ENCODE assay signal across 8 cellular contexts in the genomic region with DNA sequence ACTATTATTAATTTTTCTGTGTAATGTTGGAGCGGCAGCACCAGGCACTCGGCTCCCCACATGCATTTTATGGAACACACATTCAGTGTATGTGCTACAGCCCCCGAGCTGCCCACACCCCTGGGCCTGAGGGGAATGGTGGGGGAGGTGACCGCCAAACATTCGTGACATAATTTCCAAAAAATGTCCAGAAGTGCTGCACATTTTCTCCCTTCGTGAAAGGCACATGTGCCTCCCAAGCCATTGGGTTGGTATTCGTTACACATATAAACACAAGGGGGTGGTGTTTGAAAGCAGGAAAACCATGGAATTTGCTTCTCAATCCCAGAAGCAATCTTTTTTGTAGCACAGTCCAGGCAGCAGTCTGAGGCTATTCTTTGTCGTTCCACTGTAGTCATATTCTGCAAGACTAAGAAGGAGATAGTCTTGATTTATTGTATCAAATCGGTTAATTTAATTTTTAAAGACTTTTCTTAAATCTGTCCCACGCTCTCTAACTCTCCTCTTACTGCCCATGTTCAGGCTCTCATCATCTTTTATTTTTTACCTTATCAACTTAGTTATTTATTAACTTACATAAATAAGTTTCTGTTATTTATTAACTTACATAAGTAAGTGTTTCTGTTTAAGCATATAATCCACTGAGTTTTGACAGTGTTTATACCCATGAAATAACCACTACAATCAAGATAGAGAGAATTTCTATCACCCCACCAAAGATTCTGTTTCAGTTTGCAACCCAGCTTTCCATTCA. TPM values are rescaled to one million over a fixed set of nuclear protein-coding genes. Genes with fewer than 3 reads are reported as not detected.
A peak's percentile ranks its signal among the peaks of the same experiment; 100 is the strongest.
DNase-seq lines count a peak whose midpoint lies in the region; ATAC-seq and TF ChIP-seq lines count a peak whose summit lies in the region.

No MANE protein-coding gene starts in this region.

- peaks cover 0 to 4% (median 0%) of the 10 kb centered on the region in 3 donors for H3K4me1 ChIP-seq in esophagus squamous epithelium

- peak; percentile 59 for TF ChIP-seq CTCF in AG09319 (IDR thresholded peaks at IDR 0.05; ENCODE audit: low read depth, low read length)
- TF ChIP-seq CTCF in mesothelial cell of epicardium (IDR thresholded peaks at IDR 0.05; ENCODE audit: unreplicated experiment): no peak
- peak in 2 of 6 experiments; percentile 16 to 34 for TF ChIP-seq CTCF in esophagus squamous epithelium (IDR thresholded peaks at IDR 0.05)

- H3K9me3 ChIP-seq in esophagus squamous epithelium: no peaks in the 10 kb centered on the region

- ATAC-seq in HG03565 (IDR thresholded peaks at IDR 0.05; ENCODE audit: unreplicated experiment): no peak

- 46 to 49% methylated on average over 8 to 10 of the region's 10 CpGs for WGBS in esophagus squamous epithelium, 2 donors

- H3K4me3 ChIP-seq in esophagus squamous epithelium: no peak overlapping the region

- peak; percentile 48 for TF ChIP-seq RAD21 in Ishikawa (IDR thresholded peaks at IDR 0.05; ENCODE audit: low read depth)

- H3K4me1 Mint-ChIP-seq in mesothelial cell of epicardium: peaks cover 47% of the 10 kb centered on the region
- no peaks in the 10 kb centered on the region for H3K4me1 Mint-ChIP-seq in activated naive CD4-positive, alpha-beta T cell treated with anti-CD3 and anti-CD28 coated beads for 36 hours (ENCODE audit: low read depth)

- no peaks in the 10 kb centered on the region for H3K27me3 Mint-ChIP-seq in mesothelial cell of epicardium (ENCODE audit: low read depth)
- H3K27me3 Mint-ChIP-seq in activated naive CD4-positive, alpha-beta T cell treated with anti-CD3 and anti-CD28 coated beads for 36 hours (ENCODE audit: low read depth): no peaks in the 10 kb centered on the region

- no peaks in the 10 kb centered on the region for H3K36me3 ChIP-seq in esophagus squamous epithelium

- TF ChIP-seq POLR2A in esophagus squamous epithelium (IDR thresholded peaks at IDR 0.05): no peak

- DNase-seq in AG09319 (ENCODE audit: extremely low read depth, low read depth): peak; percentile 38
- peak; percentile 67 for DNase-seq in dermis blood vessel endothelial cell
- peak; percentile 32 to 58 for DNase-seq in mesothelial cell of epicardium (ENCODE audit: low spot score in 2 of 2, unreplicated experiment in 2 of 2)
- DNase-seq in SKM-1 treated with dmso at 0.1 percent for 144 hours (lab: John Stamatoyannopoulos, UW; ENCODE audit: unreplicated experiment): no peak
- DNase-seq in esophagus squamous epithelium (lab: John Stamatoyannopoulos, UW): no peak
- DNase-seq in activated naive CD4-positive, alpha-beta T cell treated with anti-CD3 and anti-CD28 coated beads for 36 hours: no peak

- no peak for TF ChIP-seq EP300 in Ishikawa (IDR thresholded peaks at IDR 0.05; ENCODE audit: borderline replicate concordance)

- CTCF ChIA-PET in activated naive CD4-positive, alpha-beta T cell treated with anti-CD3 and anti-CD28 coated beads for 36 hours (lab: Charles Lee): interaction anchor here (0.7 to 1.5 kb wide), 4 partner anchors 28 to 399 kb away, joined by 3 to 4 read pairs (median 3); no protein-coding TSS in a partner anchor

- peaks cover 9% of the 10 kb centered on the region for H3K36me3 Mint-ChIP-seq in mesothelial cell of epicardium
- H3K36me3 Mint-ChIP-seq in activated naive CD4-positive, alpha-beta T cell treated with anti-CD3 and anti-CD28 coated beads for 36 hours (ENCODE audit: low read depth): no peaks in the 10 kb centered on the region

- no peaks in the 10 kb centered on the region for H3K27me3 ChIP-seq in esophagus squamous epithelium

- intact Hi-C loops in esophagus squamous epithelium (cut with DNase I): loop anchor here (10.0 kb wide), 1 partner anchor 197 kb away; no protein-coding TSS in a partner anchor
- intact Hi-C loops in activated naive CD4-positive, alpha-beta T cell treated with anti-CD3 and anti-CD28 coated beads for 36 hours (cut with micrococcal nuclease): no loop called here

- H3K4me3 Mint-ChIP-seq in mesothelial cell of epicardium: no peak overlapping the region
- H3K4me3 Mint-ChIP-seq in activated naive CD4-positive, alpha-beta T cell treated with anti-CD3 and anti-CD28 coated beads for 36 hours: no peak overlapping the region

- H3K9me3 Mint-ChIP-seq in mesothelial cell of epicardium: peaks cover 11% of the 10 kb centered on the region
- H3K9me3 Mint-ChIP-seq in activated naive CD4-positive, alpha-beta T cell treated with anti-CD3 and anti-CD28 coated beads for 36 hours: no peaks in the 10 kb centered on the region

- H3K27ac Mint-ChIP-seq in mesothelial cell of epicardium: peak overlapping the region; percentile 94
- no peak overlapping the region for H3K27ac Mint-ChIP-seq in activated naive CD4-positive, alpha-beta T cell treated with anti-CD3 and anti-CD28 coated beads for 36 hours

- H3K27ac ChIP-seq in esophagus squamous epithelium: no peak overlapping the region

TF ChIP-seq in Ishikawa, 13 proteins besides CTCF, POLR2A, EP300 and RAD21:
- TF ChIP-seq TCF12 (IDR thresholded peaks at IDR 0.05; ENCODE audit: low read depth): no peak
- TF ChIP-seq CREB1 (IDR thresholded peaks at IDR 0.05; ENCODE audit: low read depth): no peak
- no peak for TF ChIP-seq TEAD4 (IDR thresholded peaks at IDR 0.05)
- no peak for TF ChIP-seq ZBTB7A (IDR thresholded peaks at IDR 0.05; ENCODE audit: low read depth)
- TF ChIP-seq, protein P1, sequence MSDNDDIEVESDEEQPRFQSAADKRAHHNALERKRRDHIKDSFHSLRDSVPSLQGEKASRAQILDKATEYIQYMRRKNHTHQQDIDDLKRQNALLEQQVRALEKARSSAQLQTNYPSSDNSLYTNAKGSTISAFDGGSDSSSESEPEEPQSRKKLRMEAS (IDR thresholded peaks at IDR 0.05): no peak
- TF ChIP-seq, protein P2, sequence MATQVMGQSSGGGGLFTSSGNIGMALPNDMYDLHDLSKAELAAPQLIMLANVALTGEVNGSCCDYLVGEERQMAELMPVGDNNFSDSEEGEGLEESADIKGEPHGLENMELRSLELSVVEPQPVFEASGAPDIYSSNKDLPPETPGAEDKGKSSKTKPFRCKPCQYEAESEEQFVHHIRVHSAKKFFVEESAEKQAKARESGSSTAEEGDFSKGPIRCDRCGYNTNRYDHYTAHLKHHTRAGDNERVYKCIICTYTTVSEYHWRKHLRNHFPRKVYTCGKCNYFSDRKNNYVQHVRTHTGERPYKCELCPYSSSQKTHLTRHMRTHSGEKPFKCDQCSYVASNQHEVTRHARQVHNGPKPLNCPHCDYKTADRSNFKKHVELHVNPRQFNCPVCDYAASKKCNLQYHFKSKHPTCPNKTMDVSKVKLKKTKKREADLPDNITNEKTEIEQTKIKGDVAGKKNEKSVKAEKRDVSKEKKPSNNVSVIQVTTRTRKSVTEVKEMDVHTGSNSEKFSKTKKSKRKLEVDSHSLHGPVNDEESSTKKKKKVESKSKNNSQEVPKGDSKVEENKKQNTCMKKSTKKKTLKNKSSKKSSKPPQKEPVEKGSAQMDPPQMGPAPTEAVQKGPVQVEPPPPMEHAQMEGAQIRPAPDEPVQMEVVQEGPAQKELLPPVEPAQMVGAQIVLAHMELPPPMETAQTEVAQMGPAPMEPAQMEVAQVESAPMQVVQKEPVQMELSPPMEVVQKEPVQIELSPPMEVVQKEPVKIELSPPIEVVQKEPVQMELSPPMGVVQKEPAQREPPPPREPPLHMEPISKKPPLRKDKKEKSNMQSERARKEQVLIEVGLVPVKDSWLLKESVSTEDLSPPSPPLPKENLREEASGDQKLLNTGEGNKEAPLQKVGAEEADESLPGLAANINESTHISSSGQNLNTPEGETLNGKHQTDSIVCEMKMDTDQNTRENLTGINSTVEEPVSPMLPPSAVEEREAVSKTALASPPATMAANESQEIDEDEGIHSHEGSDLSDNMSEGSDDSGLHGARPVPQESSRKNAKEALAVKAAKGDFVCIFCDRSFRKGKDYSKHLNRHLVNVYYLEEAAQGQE (IDR thresholded peaks at IDR 0.05; ENCODE audit: low read depth): no peak
- no peak for TF ChIP-seq YY1 (IDR thresholded peaks at IDR 0.05; ENCODE audit: low read depth)
- TF ChIP-seq, protein P3, sequence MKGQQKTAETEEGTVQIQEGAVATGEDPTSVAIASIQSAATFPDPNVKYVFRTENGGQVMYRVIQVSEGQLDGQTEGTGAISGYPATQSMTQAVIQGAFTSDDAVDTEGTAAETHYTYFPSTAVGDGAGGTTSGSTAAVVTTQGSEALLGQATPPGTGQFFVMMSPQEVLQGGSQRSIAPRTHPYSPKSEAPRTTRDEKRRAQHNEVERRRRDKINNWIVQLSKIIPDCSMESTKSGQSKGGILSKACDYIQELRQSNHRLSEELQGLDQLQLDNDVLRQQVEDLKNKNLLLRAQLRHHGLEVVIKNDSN (IDR thresholded peaks at IDR 0.05): no peak
- no peak for TF ChIP-seq EGR1 (IDR thresholded peaks at IDR 0.05)
- TF ChIP-seq CEBPB (IDR thresholded peaks at IDR 0.05): no peak
- no peak for TF ChIP-seq NFIC (IDR thresholded peaks at IDR 0.05)
- TF ChIP-seq TAF1 (IDR thresholded peaks at IDR 0.05; ENCODE audit: low read depth): no peak
- TF ChIP-seq FOXM1 (IDR thresholded peaks at IDR 0.05; ENCODE audit: borderline replicate concordance, low read depth): no peak

RNA-seq across cellular contexts. Expression of a gene that starts 39.2 kb away (rescaled TPM):
- total RNA-seq in dermis blood vessel endothelial cell (178 and 224 TPM in 2 replicates), mesothelial cell of epicardium (108 to 110 TPM (median 109 TPM) in 3 replicates), esophagus squamous epithelium (100 to 1,000 TPM in 2 of 4 donors, 10 to 100 TPM in 2; 14.5 to 839 (median 71.7) TPM)
- 100 to 1,000 TPM; 107 to 114 TPM for total RNA-seq in activated naive CD4-positive, alpha-beta T cell treated with anti-CD3 and anti-CD28 coated beads for 36 hours

Comparison
In these comparisons a context has a peak if more than half of its experiments do, and no peak if none do; other contexts are left out.
1. DNase-seq: peak in AG09319 (single experiment), dermis blood vessel endothelial cell (single experiment) and mesothelial cell of epicardium (2 of 2); none in SKM-1 treated with dmso at 0.1 percent for 144 hours (single experiment), esophagus squamous epithelium (single experiment) and activated naive CD4-positive, alpha-beta T cell treated with anti-CD3 and anti-CD28 coated beads for 36 hours (single experiment).